12 cellular contexts compared by ENCODE assay signal in the genomic region with DNA sequence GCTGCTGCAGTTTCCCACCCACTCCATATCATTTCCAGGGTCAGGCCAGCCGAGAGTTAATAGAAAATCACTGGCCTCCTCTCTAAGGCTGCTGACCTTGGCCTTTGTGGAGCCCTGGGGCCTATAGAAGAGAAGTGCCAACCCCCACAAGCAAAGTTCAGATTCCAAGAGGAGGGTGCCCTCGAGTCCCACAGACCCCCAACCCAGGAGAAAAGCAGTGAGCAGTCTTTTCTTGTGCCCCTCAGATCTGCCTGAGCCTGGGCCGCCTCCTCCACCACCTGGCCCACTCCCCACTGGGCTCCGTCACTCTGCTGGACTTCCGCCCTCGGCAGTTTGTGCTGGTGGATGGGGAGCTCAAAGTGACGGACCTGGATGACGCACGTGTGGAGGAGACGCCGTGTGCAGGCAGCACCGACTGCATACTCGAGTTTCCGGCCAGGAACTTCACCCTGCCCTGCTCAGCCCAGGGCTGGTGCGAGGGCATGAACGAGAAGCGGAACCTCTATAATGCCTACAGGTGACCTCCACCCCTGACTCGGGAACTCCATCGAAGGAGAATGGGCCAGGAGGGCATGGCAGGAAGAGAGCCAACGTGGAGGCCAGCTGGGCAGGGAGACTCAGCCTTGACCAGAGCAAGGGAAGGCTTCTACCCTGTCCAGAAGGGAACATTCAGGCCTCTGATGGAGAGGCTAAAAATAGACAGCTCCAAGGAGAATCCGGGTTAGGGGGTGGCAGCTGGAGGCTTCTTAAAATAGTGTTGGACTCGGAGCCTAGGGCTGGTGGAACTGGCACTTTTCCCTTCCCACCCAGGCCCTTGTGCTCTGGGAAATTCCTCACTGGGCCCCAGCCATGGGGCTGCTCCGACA. TPM values are rescaled to one million over a fixed set of nuclear protein-coding genes. Genes with fewer than 3 reads are reported as not detected.
DNase-seq lines count a peak whose midpoint lies in the region; ATAC-seq, FAIRE-seq and TF ChIP-seq lines count a peak whose summit lies in the region.
"Had no signal": no experiment of that assay in that cellular context is flagged by ENCODE, and none has a peak within 500 bp of the region (broad histone marks: within the 10 kb centered on the region; RNA-seq: fewer than 3 reads in every experiment).

No MANE protein-coding gene starts in this region.

- ATAC-seq in pancreas: no peak

- FAIRE-seq in kidney (lab: Jason Lieb, UNC): no peak
- no peak for FAIRE-seq in pancreas (lab: Jason Lieb, UNC)

- DNase-seq in cerebellar cortex (ENCODE audit: low spot score): peak; percentile 43
- peak; percentile 87 for DNase-seq in kidney
- no peak for DNase-seq in pancreas
- DNase-seq in vagina (ENCODE audit: extremely low spot score in 2 of 2): no peak
- DNase-seq in GM20000 (ENCODE audit: low spot score): no peak
- no peak for DNase-seq in immature natural killer cell
- no peak for DNase-seq in stimulated activated naive CD4-positive, alpha-beta T cell (lab: John Stamatoyannopoulos, UW)
- DNase-seq: activated CD4-positive, alpha-beta T cell treated with anti-CD3 and anti-CD28 coated beads for 48 hours; activated naive CD4-positive, alpha-beta T cell; DMS153; NCI-H446 had no signal

- WGBS in pancreas, 2 donors: 78 to 81% methylated on average over 23 of the region's 23 CpGs

- H3K27ac Mint-ChIP-seq in immature natural killer cell: peak overlapping the region in 1 of 6 donors; percentile 50

- peaks cover 10 to 22% of the 10 kb centered on the region in 2 donors for H3K36me3 ChIP-seq in kidney (ENCODE audit: control insufficient read depth in 1 of 2, insufficient read depth in 2 of 2, low read length in 2 of 2)
- H3K36me3 ChIP-seq in pancreas: peaks cover 0 to 11% (median 0%) of the 10 kb centered on the region in 3 donors
- H3K36me3 ChIP-seq in vagina: peaks cover 0 to 20% of the 10 kb centered on the region in 2 donors

- no peak for TF ChIP-seq CTCF in kidney (IDR thresholded peaks at IDR 0.05; ENCODE audit: borderline replicate concordance, extremely low read depth, insufficient read depth)
- TF ChIP-seq CTCF in pancreas (IDR thresholded peaks at IDR 0.05): no peak
- no peak for TF ChIP-seq CTCF in vagina (IDR thresholded peaks at IDR 0.05)
- no peak for TF ChIP-seq CTCF in GM20000 (IDR thresholded peaks at IDR 0.05; ENCODE audit: extremely low read depth, missing control alignments)

- TF ChIP-seq POLR2A in vagina (IDR thresholded peaks at IDR 0.05): no peak

- peaks cover 38 to 43% of the 10 kb centered on the region in 2 donors for H3K4me1 ChIP-seq in kidney (ENCODE audit: control insufficient read depth in 1 of 2, insufficient read depth in 1 of 2, low read depth in 1 of 2, low read length in 2 of 2)
- peaks cover 0 to 5% (median 4%) of the 10 kb centered on the region in 3 donors for H3K4me1 ChIP-seq in pancreas
- peaks cover 69% of the 10 kb centered on the region for H3K4me1 ChIP-seq in vagina

- H3K27ac ChIP-seq in kidney (ENCODE audit: low read depth in 2 of 2, low read length in 2 of 2) (peak overlapping the region; percentile 74 to 81), pancreas (peak overlapping the region; percentile 13 to 81 (median 54)), vagina (peak overlapping the region; percentile 89)
- H3K27ac ChIP-seq: parathyroid adenoma had no signal

- no peak overlapping the region for H3K4me3 Mint-ChIP-seq in immature natural killer cell

- H3K9me3 Mint-ChIP-seq in immature natural killer cell: no peaks in the 10 kb centered on the region

- H3K9ac ChIP-seq in kidney (ENCODE audit: low read length in 2 of 2): peak overlapping the region in 1 of 2 donors; percentile 40
- H3K9ac ChIP-seq: parathyroid adenoma had no signal

- peaks cover 3 to 25% (median 5%) of the 10 kb centered on the region in 3 donors for H3K27me3 Mint-ChIP-seq in immature natural killer cell (ENCODE audit: low read depth in 3 of 3)

- intact Hi-C loops in kidney (cut with DNase I): loop anchor here (10.0 kb wide), 1 partner anchor 89 kb away; no protein-coding TSS in a partner anchor
- intact Hi-C loops in pancreas (cut with DNase I): no loop called here
- intact Hi-C loops in vagina (cut with DNase I): no loop called here

- H3K36me3 Mint-ChIP-seq in immature natural killer cell: no peaks in the 10 kb centered on the region

- H3K9me3 ChIP-seq in kidney (ENCODE audit: control insufficient read depth in 1 of 2, low read length in 2 of 2) (no peaks in the 10 kb centered on the region), pancreas (no peaks in the 10 kb centered on the region), vagina (no peaks in the 10 kb centered on the region)

- no peak overlapping the region for H3K4me3 ChIP-seq in kidney (ENCODE audit: low read length in 2 of 2)
- H3K4me3 ChIP-seq in pancreas: no peak overlapping the region
- H3K4me3 ChIP-seq in vagina: peak overlapping the region; percentile 68 to 88

- peaks cover 0 to 1% of the 10 kb centered on the region in 2 donors for H3K4me1 Mint-ChIP-seq in immature natural killer cell

- H3K27me3 ChIP-seq in pancreas: no peaks in the 10 kb centered on the region
- no peaks in the 10 kb centered on the region for H3K27me3 ChIP-seq in vagina

RNA-seq across cellular contexts. Expression of a gene that starts 6.2 kb away (rescaled TPM):
- 52.2 TPM for total RNA-seq in kidney
- polyA plus RNA-seq in kidney (ENCODE audit: insufficient read depth, low read depth, low replicate concordance): 28.1 TPM
- total RNA-seq in pancreas: 10 to 100 TPM in 4 of 6 donors, 1 to 10 TPM in 2; 8.1 to 34.0 (median 15.9) TPM
- polyA plus RNA-seq in pancreas: 10 to 100 TPM; 35.8 to 60.9 TPM
- total RNA-seq in vagina: 146 TPM
- not detected for polyA plus RNA-seq in immature natural killer cell

Comparison
In these comparisons a context has a peak if more than half of its experiments do, and no peak if none do; other contexts are left out.
1. DNase-seq: peak in cerebellar cortex (single experiment) and kidney (single experiment); none in pancreas (0 of 6), vagina (0 of 2), GM20000 (single experiment), immature natural killer cell (0 of 3) and stimulated activated naive CD4-positive, alpha-beta T cell (0 of 6).
2. H3K4me3 ChIP-seq: peak in vagina (2 of 2); none in kidney (0 of 2) and pancreas (0 of 4).
3. Peak in every context shown above with its lines, with median percentiles within 50 percentile points of each other: H3K27ac ChIP-seq.